Comparison of ENCODE assay signal across 18 cellular contexts in genomic region chr18:66575263-66575662, GRCh38. TPM values are rescaled to one million over a fixed set of nuclear protein-coding genes. Genes with fewer than 3 reads are reported as not detected.
DNase-seq lines count a peak whose midpoint lies in the region; TF ChIP-seq lines count a peak whose summit lies in the region.
"Had no signal": no experiment of that assay in that cellular context is flagged by ENCODE, and none has a peak within 500 bp of the region (broad histone marks: within the 10 kb centered on the region; RNA-seq: fewer than 3 reads in every experiment).

No MANE protein-coding gene starts in this region.

- no peaks in the 10 kb centered on the region for H3K4me1 Mint-ChIP-seq in osteocyte (ENCODE audit: unreplicated experiment)
- H3K4me1 Mint-ChIP-seq: B cell had no signal

- TF ChIP-seq CTCF in OCI-LY3 (IDR thresholded peaks at IDR 0.05; ENCODE audit: low read depth, low read length) (no peak), osteocyte (IDR thresholded peaks at IDR 0.05) (no peak)

- no peak overlapping the region for H3K27ac Mint-ChIP-seq in osteocyte (ENCODE audit: unreplicated experiment)
- H3K27ac Mint-ChIP-seq: B cell; CD4-positive, alpha-beta T cell had no signal

- no peaks in the 10 kb centered on the region for H3K36me3 ChIP-seq in OCI-LY3 (replicated peaks; ENCODE audit: low read depth, low read length)

- no peaks in the 10 kb centered on the region for H4K20me1 ChIP-seq in OCI-LY3 (ENCODE audit: insufficient read depth, low read length)

- H3K9me3 ChIP-seq in OCI-LY3 (ENCODE audit: insufficient read depth, low read length) = no peaks in the 10 kb centered on the region

- H3K36me3 Mint-ChIP-seq in osteocyte (ENCODE audit: unreplicated experiment) = no peaks in the 10 kb centered on the region

- no peaks in the 10 kb centered on the region for H3K79me2 ChIP-seq in OCI-LY3 (ENCODE audit: low read length)

- H2AFZ ChIP-seq in OCI-LY3 (ENCODE audit: low read depth, low read length) = 0 out of 2 replicates have a peak overlapping the region, but pooled peaks have one; percentile 13

- H3K4me1 ChIP-seq in OCI-LY3 (ENCODE audit: low read length) = no peaks in the 10 kb centered on the region

- H3K27me3 Mint-ChIP-seq in osteocyte (ENCODE audit: unreplicated experiment) = peaks cover 22% of the 10 kb centered on the region
- H3K27me3 Mint-ChIP-seq: B cell; CD4-positive, alpha-beta T cell had no signal

- H3K27me3 ChIP-seq in OCI-LY3 (ENCODE audit: low read depth, low read length) = no peaks in the 10 kb centered on the region

- no peaks in the 10 kb centered on the region for H3K9me3 Mint-ChIP-seq in osteocyte (ENCODE audit: unreplicated experiment)

- H3K4me2 ChIP-seq in OCI-LY3 (ENCODE audit: low read length) = no peak overlapping the region

- no peak overlapping the region for H3K4me3 Mint-ChIP-seq in osteocyte (ENCODE audit: unreplicated experiment)
- H3K4me3 Mint-ChIP-seq: B cell; CD4-positive, alpha-beta T cell had no signal

- H3K27ac ChIP-seq in OCI-LY3 (ENCODE audit: low read length) = no peak overlapping the region
- H3K27ac ChIP-seq: HL-60 had no signal

- H3K9ac ChIP-seq in OCI-LY3 (ENCODE audit: low read length) = no peak overlapping the region

- H3K4me3 ChIP-seq in OCI-LY3 (ENCODE audit: low read length) = no peak overlapping the region

- peak; percentile 29 for DNase-seq in Ammon's horn (ENCODE audit: low spot score)
- peak; percentile 13 for DNase-seq in left kidney (ENCODE audit: low read depth, low spot score)
- peak; percentile 80 for DNase-seq in pons (ENCODE audit: low spot score)
- no peak for DNase-seq in NOMO-1 treated with DMSO at 0.1 percent for 48 hours (lab: John Stamatoyannopoulos, UW; ENCODE audit: unreplicated experiment)
- no peak for DNase-seq in NOMO-1 (lab: John Stamatoyannopoulos, UW; ENCODE audit: unreplicated experiment in 2 of 2)
- DNase-seq in cerebellar nuclear complex (lab: John Stamatoyannopoulos, UW) = no peak
- DNase-seq in osteocyte (ENCODE audit: extremely low spot score, unreplicated experiment) = no peak
- DNase-seq: ACHN; C1 segment of cervical spinal cord; Calu3; CD4-positive, alpha-beta T cell; DMS 273 treated with DMSO at 0.1 percent for 48 hours; H7 had no signal

RNA-seq across cellular contexts. Expression of gene CDH19, which starts 28.6 kb away (rescaled TPM):
- not detected in 2 replicates for total RNA-seq in osteocyte
- total RNA-seq: A172; B cell; CD4-positive, alpha-beta T cell; Daoy; H7 had no signal

Comparison
In these comparisons a context has a peak if more than half of its experiments do, and no peak if none do; other contexts are left out.
1. DNase-seq: peak in Ammon's horn (single experiment), left kidney (single experiment) and pons (single experiment); none in NOMO-1 treated with DMSO at 0.1 percent for 48 hours (single experiment), NOMO-1 (0 of 2), cerebellar nuclear complex (0 of 2) and osteocyte (single experiment).